Comparison of ENCODE assay signal across 9 cellular contexts in genomic region chr17:73166731-73167581, GRCh38. TPM values are rescaled to one million over a fixed set of nuclear protein-coding genes. Genes with fewer than 3 reads are reported as not detected.
A peak's percentile ranks its signal among the peaks of the same experiment; 100 is the strongest.
DNase-seq lines count a peak whose midpoint lies in the region; ATAC-seq and TF ChIP-seq lines count a peak whose summit lies in the region.
"Had no signal": no experiment of that assay in that cellular context is flagged by ENCODE, and none has a peak within 500 bp of the region (broad histone marks: within the 10 kb centered on the region; RNA-seq: fewer than 3 reads in every experiment).

No MANE protein-coding gene starts in this region.

- no peak for TF ChIP-seq CTCF in GM13976 (IDR thresholded peaks at IDR 0.05; ENCODE audit: borderline replicate concordance, control extremely low read depth, extremely low read depth, insufficient read depth, missing control alignments)
- no peak for TF ChIP-seq CTCF in mucosa of descending colon (IDR thresholded peaks at IDR 0.05)
- no peak for TF ChIP-seq CTCF in left lung (IDR thresholded peaks at IDR 0.05)

- H3K4me1 ChIP-seq in mucosa of descending colon (ENCODE audit: low read depth) (peaks cover 4% of the 10 kb centered on the region), left lung (peaks cover 7 to 33% of the 10 kb centered on the region in 2 donors)

- peaks cover 49% of the 10 kb centered on the region for H3K27me3 Mint-ChIP-seq in activated T-helper 17 cell treated with anti-CD3 and anti-CD28 coated beads, Interleukin-2, amount 50 U/mL, for 72 hours

- intact Hi-C loops in mucosa of descending colon (cut with DNase I, micrococcal nuclease), result no loop called here
- intact Hi-C loops in posterior vena cava (cut with DNase I), result no loop called here
- intact Hi-C loops in left lung (cut with DNase I), result loop anchor here in 1 of 2 donors (10.0 kb wide), 1 partner anchor 182 kb away; no protein-coding TSS in a partner anchor

- peak; percentile 41 for DNase-seq in GM13976 (ENCODE audit: low spot score)
- no peak for DNase-seq in mucosa of descending colon
- no peak for DNase-seq in HEK293T (ENCODE audit: extremely low spot score)
- DNase-seq in posterior vena cava (ENCODE audit: low spot score), result no peak
- no peak for DNase-seq in left lung

- peaks cover 5% of the 10 kb centered on the region for H3K36me3 Mint-ChIP-seq in activated T-helper 17 cell treated with anti-CD3 and anti-CD28 coated beads, Interleukin-2, amount 50 U/mL, for 72 hours (ENCODE audit: low read depth)

- H3K9me3 Mint-ChIP-seq in activated T-helper 17 cell treated with anti-CD3 and anti-CD28 coated beads, Interleukin-2, amount 50 U/mL, for 72 hours, result no peaks in the 10 kb centered on the region

- H3K36me3 ChIP-seq in mucosa of descending colon (ENCODE audit: low read depth), result no peaks in the 10 kb centered on the region
- no peaks in the 10 kb centered on the region for H3K36me3 ChIP-seq in left lung

- H3K9me3 ChIP-seq in mucosa of descending colon, result no peaks in the 10 kb centered on the region
- H3K9me3 ChIP-seq in left lung, result no peaks in the 10 kb centered on the region

- CTCF ChIA-PET in HEK293T (lab: Yijun Ruan, JAX), result interaction anchor here (0.9 to 1.3 kb wide), 6 partner anchors 18 to 610 kb away, joined by 3 to 5 read pairs (median 4); no protein-coding TSS in a partner anchor

- H3K27ac Mint-ChIP-seq in activated T-helper 17 cell treated with anti-CD3 and anti-CD28 coated beads, Interleukin-2, amount 50 U/mL, for 72 hours, result peak overlapping the region; percentile 22

- no peak overlapping the region for H3K27ac ChIP-seq in left lung
- H3K27ac ChIP-seq: SK-N-MC had no signal

- H3K27me3 ChIP-seq in left lung, result peaks cover 21 to 83% of the 10 kb centered on the region in 2 donors

- H3K4me1 Mint-ChIP-seq in activated T-helper 17 cell treated with anti-CD3 and anti-CD28 coated beads, Interleukin-2, amount 50 U/mL, for 72 hours, result peaks cover 14% of the 10 kb centered on the region

- in situ Hi-C loops in GM13976 (cut with MboI; ENCODE audit: low sequenced_read_pairs, unreplicated experiment), result no loop called here

- ATAC-seq in HG02973 (IDR thresholded peaks at IDR 0.05; ENCODE audit: unreplicated experiment) (peak; percentile 38), mucosa of descending colon (peak; percentile 29), esophagus mucosa (no peak), left lung (no peak)
- ATAC-seq in activated T-helper 17 cell treated with anti-CD3 and anti-CD28 coated beads, Interleukin-2, amount 50 U/mL, for 72 hours (replicated peaks), result peak; percentile 64

- H3K4me3 ChIP-seq in mucosa of descending colon, result no peak overlapping the region
- H3K4me3 ChIP-seq in left lung, result peak overlapping the region in 1 of 2 donors; percentile 41

- POLR2A ChIA-PET in HEK293T (lab: Yijun Ruan, JAX), result interaction anchor here (0.9 to 1.4 kb wide), 2 partner anchors 16 to 25 kb away, joined by 3 to 5 read pairs; partner anchors contain the start of gene COG1

- peak overlapping the region; percentile 73 for H3K4me3 Mint-ChIP-seq in activated T-helper 17 cell treated with anti-CD3 and anti-CD28 coated beads, Interleukin-2, amount 50 U/mL, for 72 hours

TF ChIP-seq in HEK293T, 16 proteins besides CTCF, POLR2A, EP300 and RAD21:
- TF ChIP-seq CTBP1 (IDR thresholded peaks at IDR 0.05; ENCODE audit: borderline replicate concordance), result no peak
- TF ChIP-seq ARNT (IDR thresholded peaks at IDR 0.05), result no peak

RNA-seq across cellular contexts. Expression of gene SSTR2, which starts 2.1 kb away (rescaled TPM):
- under 1 TPM; 0.04 to 0.90 TPM for total RNA-seq in activated T-helper 17 cell treated with anti-CD3 and anti-CD28 coated beads, Interleukin-2, amount 50 U/mL, for 72 hours
- total RNA-seq in mucosa of descending colon (1 to 10 TPM in 2 of 3 donors, under 1 TPM in 1; 0.89 to 3.2 (median 1.8) TPM), esophagus mucosa (not detected), posterior vena cava (1 to 10 TPM in 1 of 2 donors, under 1 TPM in 1; 0.88 to 1.1 TPM), left lung (under 1 TPM; 0.38 to 0.47 TPM)

RNA-seq across cellular contexts. Expression of gene COG1, which starts 25.9 kb away (rescaled TPM):
- 10 to 100 TPM; 22.5 to 27.3 TPM for total RNA-seq in activated T-helper 17 cell treated with anti-CD3 and anti-CD28 coated beads, Interleukin-2, amount 50 U/mL, for 72 hours
- total RNA-seq in mucosa of descending colon, result 10 to 100 TPM; 55.7 to 66.0 (median 57.9) TPM
- 15.9 TPM for total RNA-seq in esophagus mucosa
- total RNA-seq in posterior vena cava, result 10 to 100 TPM; 28.3 to 37.2 TPM
- total RNA-seq in left lung, result 10 to 100 TPM; 30.7 to 32.2 TPM

Comparison
In these comparisons a context has a peak if more than half of its experiments do, and no peak if none do; other contexts are left out.
1. ATAC-seq: peak in HG02973 (single experiment), activated T-helper 17 cell treated with anti-CD3 and anti-CD28 coated beads, Interleukin-2, amount 50 U/mL, for 72 hours (single experiment) and mucosa of descending colon (single experiment); none in esophagus mucosa (single experiment) and left lung (single experiment).